Comparison of ENCODE assay signal across 23 cellular contexts in the genomic region with DNA sequence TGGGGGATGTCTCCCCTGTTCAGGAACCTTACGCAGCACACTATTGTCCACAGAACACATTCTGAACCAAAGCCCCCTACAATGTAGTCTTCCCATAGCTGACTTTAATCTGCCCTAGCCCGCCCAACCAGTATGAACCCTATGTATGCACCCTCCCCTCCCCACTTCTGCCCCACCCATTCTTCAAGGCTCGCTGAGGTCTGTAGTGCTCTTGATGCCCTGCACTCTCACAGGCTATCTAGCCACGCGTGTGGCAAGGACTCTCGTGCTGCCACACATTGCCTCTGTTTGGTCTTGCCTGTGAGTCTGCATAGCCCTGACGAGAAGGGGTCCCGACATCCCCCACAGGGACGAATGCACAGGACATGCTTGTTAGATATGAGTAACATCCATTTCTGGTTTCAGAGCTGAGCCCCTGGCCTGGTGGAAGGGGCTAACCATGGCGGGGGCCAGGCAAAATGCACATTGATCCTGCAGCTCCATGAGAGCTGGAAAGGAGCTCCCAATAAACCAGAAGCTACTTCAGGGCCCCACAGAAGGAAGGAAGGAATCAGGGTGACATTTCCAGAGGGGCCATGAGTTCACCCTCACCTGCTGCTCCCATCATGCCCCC.
"Had no signal": no experiment of that assay in that cellular context is flagged by ENCODE, and none has a peak within 500 bp of the region (broad histone marks: within the 10 kb centered on the region; RNA-seq: fewer than 3 reads in every experiment).

No MANE protein-coding gene starts in this region.

- H3K4me1 ChIP-seq: colonic mucosa, esophagus squamous epithelium, neural progenitor cell, parathyroid adenoma, psoas muscle, spleen, transverse colon, vagina had no signal

- ATAC-seq: naive thymus-derived CD4-positive, alpha-beta T cell; psoas muscle; right cardiac atrium; stimulated activated memory B cell treated with anti-CD40 and anti-IgM and Interleukin-4, amounts not matched to agents 10 μg/mL and 1 μg/mL and 100 μg/mL, for 72 hours; stimulated activated naive CD8-positive, alpha-beta T cell treated with anti-CD3 and anti-CD28 coated beads, Interleukin-15, Interleukin-2, amounts not matched to agents 100 U/mL and 50 U/mL, for 24 hours had no signal

- H3K27me3 ChIP-seq: colonic mucosa, esophagus squamous epithelium, neural progenitor cell, spleen, transverse colon, vagina had no signal

- H3K4me3 ChIP-seq: colonic mucosa, esophagus squamous epithelium, neural progenitor cell, psoas muscle, skin epidermis, spleen, thoracic aorta, transverse colon, vagina had no signal

- DNase-seq: colonic mucosa; dermis blood vessel endothelial cell; effector memory CD4-positive, alpha-beta T cell; erythroblast; esophagus squamous epithelium; foreskin melanocyte; glutamatergic neuron; hypothalamus; mesenchymal stem cell; midbrain; naive thymus-derived CD4-positive, alpha-beta T cell; psoas muscle; right cardiac atrium; spleen; stimulated activated CD4-positive, alpha-beta T cell treated with anti-CD3 and anti-CD28 coated beads, Interleukin-4, amount 100 ng/mL, for 4 hours; stimulated activated naive CD8-positive, alpha-beta T cell treated with anti-CD3 and anti-CD28 coated beads, Interleukin-15, Interleukin-2, amounts not matched to agents 100 U/mL and 50 U/mL, for 24 hours; transverse colon had no signal

- H3K27ac ChIP-seq: colonic mucosa, esophagus squamous epithelium, neural progenitor cell, parathyroid adenoma, psoas muscle, skin epidermis, spleen, thoracic aorta, transverse colon, vagina had no signal

- H3K9me3 ChIP-seq: colonic mucosa, esophagus squamous epithelium, psoas muscle, spleen, thoracic aorta, transverse colon, vagina had no signal

- H3K36me3 ChIP-seq: colonic mucosa, neural progenitor cell had no signal
